In genomic region chr4:181566490-181566889, GRCh38 we compare ENCODE assay signal across 18 cellular contexts.
DNase-seq lines count a peak whose midpoint lies in the region; ATAC-seq and TF ChIP-seq lines count a peak whose summit lies in the region.
"Had no signal": no experiment of that assay in that cellular context is flagged by ENCODE, and none has a peak within 500 bp of the region (broad histone marks: within the 10 kb centered on the region; RNA-seq: fewer than 3 reads in every experiment).

No MANE protein-coding gene starts in this region.

- H3K4me1 ChIP-seq in osteoblast (ENCODE audit: insufficient read depth, low read length): no peaks in the 10 kb centered on the region
- H3K4me1 ChIP-seq: gastrocnemius medialis, suprapubic skin had no signal

- no peaks in the 10 kb centered on the region for H4K20me1 ChIP-seq in osteoblast (ENCODE audit: insufficient read depth, low read length)

- no peaks in the 10 kb centered on the region for H3K36me3 ChIP-seq in osteoblast (ENCODE audit: insufficient read depth, low read length)
- H3K36me3 ChIP-seq: gastrocnemius medialis, suprapubic skin had no signal

- H3K27ac ChIP-seq in osteoblast (ENCODE audit: low read depth, low read length): no peak overlapping the region
- H3K27ac ChIP-seq: gastrocnemius medialis, suprapubic skin had no signal

- no peak overlapping the region for H3K4me2 ChIP-seq in osteoblast (ENCODE audit: insufficient read depth, low read length)

- H3K9me3 ChIP-seq in osteoblast (ENCODE audit: low read depth, low read length): no peaks in the 10 kb centered on the region
- H3K9me3 ChIP-seq: gastrocnemius medialis, suprapubic skin had no signal

- TF ChIP-seq CTCF in fibroblast of pulmonary artery (IDR thresholded peaks at IDR 0.05; ENCODE audit: low read length, missing control alignments) (no peak), osteoblast (IDR thresholded peaks at IDR 0.05; ENCODE audit: extremely low read depth, low read depth, low read length) (no peak)

- no peak overlapping the region for H3K4me3 ChIP-seq in fibroblast of pulmonary artery (replicated peaks; ENCODE audit: low read depth, low read length)
- H3K4me3 ChIP-seq in osteoblast (ENCODE audit: insufficient read depth, low read length): no peak overlapping the region
- H3K4me3 ChIP-seq: gastrocnemius medialis, suprapubic skin had no signal

- H3K27me3 ChIP-seq in osteoblast (ENCODE audit: insufficient read depth, low read length): no peaks in the 10 kb centered on the region
- H3K27me3 ChIP-seq: gastrocnemius medialis, suprapubic skin had no signal

- H2AFZ ChIP-seq in osteoblast (ENCODE audit: low read length): peak overlapping the region; percentile 73

- ATAC-seq in SK-N-SH treated with all-trans-retinoic acid at 6 μM for 48 hours: peak; percentile 78
- no peak for ATAC-seq in GM19328 (IDR thresholded peaks at IDR 0.05; ENCODE audit: unreplicated experiment)
- no peak for ATAC-seq in HG02840 (IDR thresholded peaks at IDR 0.05; ENCODE audit: low FRiP score, unreplicated experiment)
- ATAC-seq: effector memory CD8-positive, alpha-beta T cell; gastrocnemius medialis; HCT116 had no signal

- DNase-seq in EL (peak; percentile 8), fibroblast of pulmonary artery (ENCODE audit: low read depth) (peak; percentile 5), osteoblast (ENCODE audit: insufficient read length, low spot score, missing footprints) (no peak), NCI-H1436 treated with DMSO at 0.1 percent for 48 hours (lab: John Stamatoyannopoulos, UW) (no peak)
- no peak for DNase-seq in activated naive CD4-positive, alpha-beta T cell (lab: John Stamatoyannopoulos, UW)
- DNase-seq: activated CD4-positive, alpha-beta T cell treated with anti-CD3 and anti-CD28 coated beads for 1 hour; effector memory CD8-positive, alpha-beta T cell; gastrocnemius medialis; mesendoderm; MM.1S; NCI-H2029; NCI-H510A; T-helper 9 cell had no signal

- no peaks in the 10 kb centered on the region for H3K79me2 ChIP-seq in osteoblast (ENCODE audit: insufficient read depth, low read length)

TF ChIP-seq in SK-N-SH treated with all-trans-retinoic acid at 6 μM for 48 hours, 23 proteins besides CTCF, POLR2A, EP300 and RAD21:
- TF ChIP-seq, protein P1, sequence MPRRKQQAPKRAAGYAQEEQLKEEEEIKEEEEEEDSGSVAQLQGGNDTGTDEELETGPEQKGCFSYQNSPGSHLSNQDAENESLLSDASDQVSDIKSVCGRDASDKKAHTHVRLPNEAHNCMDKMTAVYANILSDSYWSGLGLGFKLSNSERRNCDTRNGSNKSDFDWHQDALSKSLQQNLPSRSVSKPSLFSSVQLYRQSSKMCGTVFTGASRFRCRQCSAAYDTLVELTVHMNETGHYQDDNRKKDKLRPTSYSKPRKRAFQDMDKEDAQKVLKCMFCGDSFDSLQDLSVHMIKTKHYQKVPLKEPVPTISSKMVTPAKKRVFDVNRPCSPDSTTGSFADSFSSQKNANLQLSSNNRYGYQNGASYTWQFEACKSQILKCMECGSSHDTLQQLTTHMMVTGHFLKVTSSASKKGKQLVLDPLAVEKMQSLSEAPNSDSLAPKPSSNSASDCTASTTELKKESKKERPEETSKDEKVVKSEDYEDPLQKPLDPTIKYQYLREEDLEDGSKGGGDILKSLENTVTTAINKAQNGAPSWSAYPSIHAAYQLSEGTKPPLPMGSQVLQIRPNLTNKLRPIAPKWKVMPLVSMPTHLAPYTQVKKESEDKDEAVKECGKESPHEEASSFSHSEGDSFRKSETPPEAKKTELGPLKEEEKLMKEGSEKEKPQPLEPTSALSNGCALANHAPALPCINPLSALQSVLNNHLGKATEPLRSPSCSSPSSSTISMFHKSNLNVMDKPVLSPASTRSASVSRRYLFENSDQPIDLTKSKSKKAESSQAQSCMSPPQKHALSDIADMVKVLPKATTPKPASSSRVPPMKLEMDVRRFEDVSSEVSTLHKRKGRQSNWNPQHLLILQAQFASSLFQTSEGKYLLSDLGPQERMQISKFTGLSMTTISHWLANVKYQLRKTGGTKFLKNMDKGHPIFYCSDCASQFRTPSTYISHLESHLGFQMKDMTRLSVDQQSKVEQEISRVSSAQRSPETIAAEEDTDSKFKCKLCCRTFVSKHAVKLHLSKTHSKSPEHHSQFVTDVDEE (CRISPR knock-in tag; IDR thresholded peaks at IDR 0.05): peak; percentile 76; the same call in 1 of the 2 replicates
- TF ChIP-seq ZNF70 (CRISPR knock-in tag; IDR thresholded peaks at IDR 0.05) (0 out of 2 replicates have a peak, but pooled peaks have one; percentile 12), TCF4 (CRISPR knock-in tag; IDR thresholded peaks at IDR 0.05; ENCODE audit: borderline replicate concordance) (peak; percentile 97), ISL1 (CRISPR knock-in tag; IDR thresholded peaks at IDR 0.05) (no peak), GLIS3 (CRISPR knock-in tag; IDR thresholded peaks at IDR 0.05) (no peak)

Comparison
In these comparisons a context has a peak if more than half of its experiments do, and no peak if none do; other contexts are left out.
1. DNase-seq: peak in EL (single experiment) and fibroblast of pulmonary artery (single experiment); none in osteoblast (single experiment), activated naive CD4-positive, alpha-beta T cell (0 of 4) and NCI-H1436 treated with DMSO at 0.1 percent for 48 hours (single experiment).